In the genomic region with DNA sequence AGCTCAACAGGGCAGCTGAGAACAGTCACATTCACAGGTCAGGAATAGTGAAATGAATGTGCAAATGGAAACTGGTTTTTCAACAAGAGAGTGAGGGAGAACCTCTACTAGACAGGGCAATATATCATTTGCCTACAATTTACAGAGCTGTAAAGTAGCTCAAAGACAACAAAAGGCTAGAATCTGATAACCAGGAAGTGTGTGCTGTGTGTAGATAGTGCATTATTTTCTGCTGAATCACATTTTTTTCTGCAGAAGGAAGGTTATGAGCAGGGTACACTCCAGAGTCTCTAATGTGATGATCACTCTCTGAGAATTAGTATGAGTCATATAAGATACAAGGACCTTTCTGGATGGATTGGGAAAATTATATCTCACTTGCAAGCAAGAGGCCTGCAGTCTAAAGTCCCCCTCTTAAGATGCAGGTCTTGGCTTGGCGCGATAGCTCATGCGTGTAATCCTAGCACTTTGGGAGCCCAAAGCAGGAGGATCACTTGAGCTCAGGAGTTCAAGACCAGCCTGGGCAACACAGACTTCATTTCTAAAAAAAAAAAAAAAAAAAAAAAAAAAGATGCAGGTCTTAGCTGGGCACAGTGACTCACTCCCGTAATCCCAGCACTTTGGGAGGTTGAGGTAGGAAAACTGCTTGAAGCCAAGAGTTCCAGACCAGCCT, we compare ENCODE assay signal across 12 cellular contexts. TPM values are rescaled to one million over a fixed set of nuclear protein-coding genes. Genes with fewer than 3 reads are reported as not detected.
DNase-seq lines count a peak whose midpoint lies in the region; ATAC-seq, FAIRE-seq and TF ChIP-seq lines count a peak whose summit lies in the region.
"Had no signal": no experiment of that assay in that cellular context is flagged by ENCODE, and none has a peak within 500 bp of the region (broad histone marks: within the 10 kb centered on the region; RNA-seq: fewer than 3 reads in every experiment).

No MANE protein-coding gene starts in this region.

- H3K9me3 ChIP-seq in mucosa of descending colon (no peaks in the 10 kb centered on the region), kidney (ENCODE audit: control insufficient read depth in 1 of 2, low read length in 2 of 2) (no peaks in the 10 kb centered on the region)
- H3K9me3 ChIP-seq: gastrocnemius medialis had no signal

- H3K4me3 ChIP-seq in astrocyte of the spinal cord (ENCODE audit: low read depth, low read length) (no peak overlapping the region), mucosa of descending colon (no peak overlapping the region), kidney (ENCODE audit: low read length in 2 of 2) (no peak overlapping the region)
- H3K4me3 ChIP-seq: gastrocnemius medialis had no signal

- DNase-seq in EH (ENCODE audit: low read depth) (peak; percentile 2), NCI-H2196 (lab: John Stamatoyannopoulos, UW; ENCODE audit: unreplicated experiment) (peak; percentile 58), astrocyte of the spinal cord (ENCODE audit: low read depth, low spot score) (peak; percentile 46), mucosa of descending colon (no peak), osteocyte (ENCODE audit: extremely low spot score, unreplicated experiment) (no peak), DMS 273 treated with DMSO at 0.1 percent for 48 hours (lab: John Stamatoyannopoulos, UW) (no peak), D341Med (ENCODE audit: low spot score) (no peak), kidney (no peak)
- DNase-seq: activated T-cell treated with anti-CD3 and anti-CD28 coated beads, Interleukin-2, amount 50 U/mL, for 4 hours; gastrocnemius medialis had no signal

- H3K27me3 Mint-ChIP-seq in osteocyte (ENCODE audit: unreplicated experiment), result no peaks in the 10 kb centered on the region
- H3K27me3 Mint-ChIP-seq: central memory CD8-positive, alpha-beta T cell had no signal

- peak; percentile 92 for ATAC-seq in mucosa of descending colon
- ATAC-seq: activated T-cell treated with anti-CD3 and anti-CD28 coated beads, Interleukin-2, amount 50 U/mL, for 4 hours; gastrocnemius medialis had no signal

- H3K36me3 ChIP-seq in mucosa of descending colon (ENCODE audit: low read depth) (no peaks in the 10 kb centered on the region), kidney (ENCODE audit: control insufficient read depth in 1 of 2, insufficient read depth in 2 of 2, low read length in 2 of 2) (no peaks in the 10 kb centered on the region)
- H3K36me3 ChIP-seq: gastrocnemius medialis had no signal

- no peak overlapping the region for H3K27ac ChIP-seq in kidney (ENCODE audit: low read depth in 2 of 2, low read length in 2 of 2)
- H3K27ac ChIP-seq: gastrocnemius medialis had no signal

- intact Hi-C loops in mucosa of descending colon (cut with DNase I, micrococcal nuclease), result no loop called here
- intact Hi-C loops in kidney (cut with DNase I), result no loop called here

- no peak overlapping the region for H3K27ac Mint-ChIP-seq in osteocyte (ENCODE audit: unreplicated experiment)

- in situ Hi-C loops in astrocyte of the spinal cord (cut with HindIII; ENCODE audit: low sequenced_read_pairs), result no loop called here

- H3K9ac ChIP-seq in kidney (ENCODE audit: low read length in 2 of 2), result no peak overlapping the region

- TF ChIP-seq CTCF in astrocyte of the spinal cord (IDR thresholded peaks at IDR 0.05; ENCODE audit: low read depth, low read length) (no peak), mucosa of descending colon (IDR thresholded peaks at IDR 0.05) (no peak), osteocyte (IDR thresholded peaks at IDR 0.05) (no peak), kidney (IDR thresholded peaks at IDR 0.05; ENCODE audit: borderline replicate concordance, extremely low read depth, insufficient read depth) (no peak)

- peaks cover 13% of the 10 kb centered on the region for H3K4me1 ChIP-seq in mucosa of descending colon (ENCODE audit: low read depth)
- no peaks in the 10 kb centered on the region for H3K4me1 ChIP-seq in kidney (ENCODE audit: control insufficient read depth in 1 of 2, insufficient read depth in 1 of 2, low read depth in 1 of 2, low read length in 2 of 2)
- H3K4me1 ChIP-seq: gastrocnemius medialis had no signal

- no peaks in the 10 kb centered on the region for H3K36me3 Mint-ChIP-seq in osteocyte (ENCODE audit: unreplicated experiment)

- H3K4me3 Mint-ChIP-seq in osteocyte (ENCODE audit: unreplicated experiment), result no peak overlapping the region
- H3K4me3 Mint-ChIP-seq: activated T-cell treated with anti-CD3 and anti-CD28 coated beads, Interleukin-2, amount 50 U/mL, for 4 hours; central memory CD8-positive, alpha-beta T cell had no signal

- FAIRE-seq in kidney (lab: Jason Lieb, UNC), result no peak
- FAIRE-seq: GM18507 had no signal

- H3K4me1 Mint-ChIP-seq in osteocyte (ENCODE audit: unreplicated experiment), result no peaks in the 10 kb centered on the region
- H3K4me1 Mint-ChIP-seq: central memory CD8-positive, alpha-beta T cell had no signal

- H3K9me3 Mint-ChIP-seq in osteocyte (ENCODE audit: unreplicated experiment), result no peaks in the 10 kb centered on the region
- H3K9me3 Mint-ChIP-seq: activated T-cell treated with anti-CD3 and anti-CD28 coated beads, Interleukin-2, amount 50 U/mL, for 4 hours; central memory CD8-positive, alpha-beta T cell had no signal

RNA-seq across cellular contexts. Expression of gene COBL, which starts 59.9 kb away (rescaled TPM):
- total RNA-seq in mucosa of descending colon (10 to 100 TPM; 48.6 to 91.8 (median 56.6) TPM), osteocyte (not detected in 2 replicates), kidney (42.7 TPM)
- polyA plus RNA-seq in kidney (ENCODE audit: insufficient read depth, low read depth, low replicate concordance), result 9.8 TPM

Comparison
In these comparisons a context has a peak if more than half of its experiments do, and no peak if none do; other contexts are left out.
1. DNase-seq: peak in EH (single experiment), NCI-H2196 (single experiment) and astrocyte of the spinal cord (single experiment); none in mucosa of descending colon (0 of 3), osteocyte (single experiment), DMS 273 treated with DMSO at 0.1 percent for 48 hours (single experiment), D341Med (single experiment) and kidney (single experiment).
2. RNA of gene COBL, which starts 59.9 kb away (total RNA-seq): 48.6 to 91.8 TPM in mucosa of descending colon and 42.7 TPM in kidney (single experiment); not detected in osteocyte; every median in the first group is over 10 times any median in the second.